Comparison of ENCODE assay signal across 8 cellular contexts in genomic region chr2:24164416-24164973, GRCh38. TPM values are rescaled to one million over a fixed set of nuclear protein-coding genes. Genes with fewer than 3 reads are reported as not detected.
DNase-seq lines count a peak whose midpoint lies in the region; ATAC-seq and TF ChIP-seq lines count a peak whose summit lies in the region.

No MANE protein-coding gene starts in this region.

- no peaks in the 10 kb centered on the region; the same call in 1 of the 2 replicates for H3K4me1 ChIP-seq in GM23338 (ENCODE audit: insufficient read depth)

- no peak overlapping the region for H3K27ac ChIP-seq in GM23338 (ENCODE audit: low read depth)

- no peak overlapping the region for H3K27ac Mint-ChIP-seq in GM23338

- H3K79me2 ChIP-seq in GM23338 (replicated peaks; ENCODE audit: insufficient read depth), result no peaks in the 10 kb centered on the region

- intact Hi-C loops in left ventricle myocardium superior (cut with micrococcal nuclease), result no loop called here

- H3K36me3 Mint-ChIP-seq in GM23338 (ENCODE audit: low read depth), result peaks cover 11% of the 10 kb centered on the region; the same call in 2 of the 3 replicates

- H3K4me3 ChIP-seq in GM23338, result no peak overlapping the region

- DNase-seq in GM23338 (ENCODE audit: low spot score) (peak; percentile 81), NCI-H460 (ENCODE audit: extremely low read depth, low read depth) (peak; percentile 11), activated T-cell treated with anti-CD3 and anti-CD28 coated beads for 24 hours (ENCODE audit: low read depth) (peak; percentile 17), left ventricle myocardium superior (peak; percentile 44), T1000 (lab: John Stamatoyannopoulos, UW) (no peak), NCI-H510A treated with DMSO at 0.1 percent for 48 hours (lab: John Stamatoyannopoulos, UW) (no peak)
- peak; percentile 9 to 35 for DNase-seq in stimulated activated CD4-positive, alpha-beta T cell treated with anti-CD3 and anti-CD28 coated beads, Interleukin-4, amount 100 ng/mL, for 4 hours

- peaks cover 10% of the 10 kb centered on the region for H3K27me3 Mint-ChIP-seq in GM23338 (ENCODE audit: insufficient read depth, low read depth, poor library complexity)

- peak; percentile 93 for ATAC-seq in GM23338
- peak; percentile 63 for ATAC-seq in left ventricle myocardium superior

- peak overlapping the region; percentile 39 for H2AFZ ChIP-seq in GM23338

- H3F3A ChIP-seq in GM23338 (replicated peaks; ENCODE audit: low read depth), result no peaks in the 10 kb centered on the region

- no peaks in the 10 kb centered on the region for H3K9me2 ChIP-seq in GM23338 (ENCODE audit: insufficient read depth)

- H3K36me3 ChIP-seq in GM23338 (ENCODE audit: insufficient read depth), result no peaks in the 10 kb centered on the region

- H3K4me3 Mint-ChIP-seq in GM23338, result no peak overlapping the region; the same call in 2 of the 3 replicates

- H3K27me3 ChIP-seq in GM23338 (ENCODE audit: insufficient read depth), result no peaks in the 10 kb centered on the region

- peaks cover 10% of the 10 kb centered on the region; the same call in 2 of the 3 replicates for H3K9me3 Mint-ChIP-seq in GM23338

- H3K4me2 ChIP-seq in GM23338, result no peak overlapping the region

- peaks cover 10% of the 10 kb centered on the region; the same call in 2 of the 3 replicates for H3K4me1 Mint-ChIP-seq in GM23338

- H4K20me1 ChIP-seq in GM23338 (replicated peaks; ENCODE audit: insufficient read depth), result no peaks in the 10 kb centered on the region

- peak; percentile 87 for TF ChIP-seq CTCF in GM12873 (IDR thresholded peaks at IDR 0.05; ENCODE audit: insufficient read depth, low read depth, low read length, missing control alignments)
- peak; percentile 73 to 91 for TF ChIP-seq CTCF in GM23338 (conservative IDR thresholded peaks at IDR 0.05; ENCODE audit: low read depth in 2 of 2)

TF ChIP-seq in GM23338, 12 proteins besides CTCF, POLR2A, EP300 and RAD21 (continues in another document):
- TF ChIP-seq ZNF114 (CRISPR knock-in tag; IDR thresholded peaks at IDR 0.05), result no peak
- TF ChIP-seq EZH2 (IDR thresholded peaks at IDR 0.05; ENCODE audit: low read depth, unreplicated experiment), result no peak
- TF ChIP-seq ZNF331 (CRISPR knock-in tag; IDR thresholded peaks at IDR 0.05; ENCODE audit: low read depth), result no peak
- TF ChIP-seq ZNF462 (CRISPR knock-in tag; IDR thresholded peaks at IDR 0.05), result no peak
- TF ChIP-seq NANOG (IDR thresholded peaks at IDR 0.05; ENCODE audit: borderline replicate concordance), result no peak
- TF ChIP-seq ETS1 (IDR thresholded peaks at IDR 0.05), result no peak
- no peak for TF ChIP-seq STAT1 (IDR thresholded peaks at IDR 0.05; ENCODE audit: unreplicated experiment)
- TF ChIP-seq POLR2AphosphoS5 (IDR thresholded peaks at IDR 0.05; ENCODE audit: low read depth), result no peak
- no peak for TF ChIP-seq EZH2phosphoT487 (IDR thresholded peaks at IDR 0.05; ENCODE audit: unreplicated experiment)
- TF ChIP-seq JUNB (IDR thresholded peaks at IDR 0.05; ENCODE audit: unreplicated experiment), result no peak

RNA-seq across cellular contexts. Expression of gene FAM228A, which starts 10.4 kb away (rescaled TPM):
- total RNA-seq in GM23338 (2014; rRNA removed; shearing (Covaris generic)), result 0.12 and 0.35 TPM in 2 replicates
- polyA plus RNA-seq in GM23338 (2016; fragmentation: Nextera tagmentation; extraction: Ambion mirVana), result 0.11 and 0.49 TPM in 2 replicates
- not detected in 2 replicates for total RNA-seq in NCI-H460 (2014; rRNA removed; shearing (Covaris generic))
- polyA plus RNA-seq in NCI-H460 (2014; cell fraction: nucleus; rRNA removed), result not detected in 2 replicates
- 0.15 TPM for total RNA-seq in left ventricle myocardium superior

RNA-seq across cellular contexts. Expression of gene FAM228B, which starts 41.2 kb away (rescaled TPM):
- total RNA-seq in GM23338 (2014; rRNA removed; shearing (Covaris generic)), result 2.9 and 3.4 TPM in 2 replicates
- polyA plus RNA-seq in GM23338 (2016; fragmentation: Nextera tagmentation; extraction: Ambion mirVana), result 4.1 and 7.9 TPM in 2 replicates
- 1.3 and 2.5 TPM in 2 replicates for total RNA-seq in NCI-H460 (2014; rRNA removed; shearing (Covaris generic))
- 0.72 and 1.1 TPM in 2 replicates for polyA plus RNA-seq in NCI-H460 (2014; cell fraction: nucleus; rRNA removed)
- total RNA-seq in left ventricle myocardium superior, result 27.3 TPM

RNA-seq across cellular contexts. Expression of gene PFN4, which starts 41.4 kb away (rescaled TPM):
- total RNA-seq in GM23338 (2014; rRNA removed; shearing (Covaris generic)), result 0.28 TPM in 1 of 2 replicates, not detected in the other
- polyA plus RNA-seq in GM23338 (2016; fragmentation: Nextera tagmentation; extraction: Ambion mirVana), result not detected in 2 replicates
- total RNA-seq in NCI-H460 (2014; rRNA removed; shearing (Covaris generic)), result 0.77 and 1.6 TPM in 2 replicates
- polyA plus RNA-seq in NCI-H460 (2014; cell fraction: nucleus; rRNA removed), result 0.28 TPM in 1 of 2 replicates, not detected in the other
- total RNA-seq in left ventricle myocardium superior, result 0.62 TPM

Comparison
In these comparisons a context has a peak if more than half of its experiments do, and no peak if none do; other contexts are left out.
1. DNase-seq: peak in GM23338 (single experiment), NCI-H460 (single experiment), activated T-cell treated with anti-CD3 and anti-CD28 coated beads for 24 hours (single experiment), left ventricle myocardium superior (single experiment) and stimulated activated CD4-positive, alpha-beta T cell treated with anti-CD3 and anti-CD28 coated beads, Interleukin-4, amount 100 ng/mL, for 4 hours (2 of 2); none in T1000 (single experiment) and NCI-H510A treated with DMSO at 0.1 percent for 48 hours (single experiment).